Comparison of ENCODE assay signal across 9 cellular contexts in genomic region chr5:172931001-172931536, GRCh38. TPM values are rescaled to one million over a fixed set of nuclear protein-coding genes. Genes with fewer than 3 reads are reported as not detected.
DNase-seq lines count a peak whose midpoint lies in the region; ATAC-seq, FAIRE-seq and TF ChIP-seq lines count a peak whose summit lies in the region.
"Had no signal": no experiment of that assay in that cellular context is flagged by ENCODE, and none has a peak within 500 bp of the region (broad histone marks: within the 10 kb centered on the region; RNA-seq: fewer than 3 reads in every experiment).

No MANE protein-coding gene starts in this region.

- H3K4me3 ChIP-seq in GM12865 (ENCODE audit: low read depth, low read length): no peak overlapping the region
- H3K4me3 ChIP-seq in smooth muscle cell: no peak overlapping the region
- H3K4me3 ChIP-seq in small intestine (ENCODE audit: low read depth in 1 of 2, low read length in 2 of 2): no peak overlapping the region

- WGBS in smooth muscle cell (ENCODE audit: low lambda C conversion rate): 50% methylated on average over 9 of the region's 9 CpGs
- WGBS in small intestine, 3 donors: 71 to 79% (median 77%) methylated on average over 9 of the region's 9 CpGs

- DNase-seq in GM12865 (ENCODE audit: low read depth): peak; percentile 54
- no peak for DNase-seq in T-helper 17 cell
- peak; percentile 66 for DNase-seq in Right ventricle myocardium superior
- no peak for DNase-seq in smooth muscle cell (lab: John Stamatoyannopoulos, UW; ENCODE audit: unreplicated experiment)
- no peak for DNase-seq in small intestine
- no peak for DNase-seq in head of caudate nucleus
- DNase-seq: NCI-H446 had no signal

- peaks cover 3% of the 10 kb centered on the region for H3K36me3 Mint-ChIP-seq in T-helper 17 cell (ENCODE audit: low read depth)

- peak overlapping the region; percentile 36 for H3K9ac ChIP-seq in smooth muscle cell (ENCODE audit: low read depth)

- no peak overlapping the region for H2AFZ ChIP-seq in smooth muscle cell (ENCODE audit: low read depth)

- H3K9me3 ChIP-seq in T-helper 17 cell (ENCODE audit: control insufficient read depth, low read length, poor library complexity, severe bottlenecking) (no peaks in the 10 kb centered on the region), smooth muscle cell (replicated peaks; ENCODE audit: low read depth) (no peaks in the 10 kb centered on the region), small intestine (ENCODE audit: control insufficient read depth, low read depth) (no peaks in the 10 kb centered on the region)

- H3K79me2 ChIP-seq in smooth muscle cell (ENCODE audit: low read depth): no peaks in the 10 kb centered on the region

- H3K4me2 ChIP-seq in smooth muscle cell: peak overlapping the region; percentile 28

- no peaks in the 10 kb centered on the region for H3F3A ChIP-seq in smooth muscle cell (ENCODE audit: low read depth)

- ATAC-seq in T-helper 17 cell (no peak), Right ventricle myocardium superior (ENCODE audit: poor library complexity) (peak; percentile 56), GM19455 (IDR thresholded peaks at IDR 0.05; ENCODE audit: unreplicated experiment) (no peak), GM21529 (IDR thresholded peaks at IDR 0.05; ENCODE audit: unreplicated experiment) (no peak)

- FAIRE-seq in small intestine (lab: Jason Lieb, UNC): no peak

- peaks cover 11% of the 10 kb centered on the region for H3K4me1 Mint-ChIP-seq in T-helper 17 cell

- H3K27me3 Mint-ChIP-seq in T-helper 17 cell: no peaks in the 10 kb centered on the region

- no peak overlapping the region for H3K4me3 Mint-ChIP-seq in T-helper 17 cell

- intact Hi-C loops in Right ventricle myocardium superior (cut with DNase I): loop anchor here (10.0 kb wide), 1 partner anchor 456 kb away; no protein-coding TSS in a partner anchor
- intact Hi-C loops in head of caudate nucleus (cut with DNase I): loop anchor here (5.0 kb wide), 1 partner anchor 159 kb away; the partner anchor contains the start of gene DUSP1

- no peaks in the 10 kb centered on the region for H3K4me1 ChIP-seq in smooth muscle cell (ENCODE audit: low read depth)
- H3K4me1 ChIP-seq in small intestine (ENCODE audit: control insufficient read depth in 2 of 2, insufficient read depth in 1 of 2, low read depth in 1 of 2, low read length in 1 of 2): no peaks in the 10 kb centered on the region

- no peaks in the 10 kb centered on the region for H4K20me1 ChIP-seq in smooth muscle cell (ENCODE audit: low read depth)

- peak overlapping the region; percentile 6 for H3K27ac Mint-ChIP-seq in T-helper 17 cell

- H3K27ac ChIP-seq in smooth muscle cell (ENCODE audit: low read depth): peak overlapping the region; percentile 83
- peak overlapping the region in 1 of 2 donors; percentile 9 for H3K27ac ChIP-seq in small intestine (ENCODE audit: low read depth in 1 of 2, low read length in 1 of 2)

- H3K27me3 ChIP-seq in smooth muscle cell (ENCODE audit: low read depth) (no peaks in the 10 kb centered on the region), small intestine (ENCODE audit: control insufficient read depth in 2 of 2, insufficient read depth in 2 of 2, low read length in 2 of 2) (no peaks in the 10 kb centered on the region)

- H3K36me3 ChIP-seq in smooth muscle cell (ENCODE audit: low read depth) (no peaks in the 10 kb centered on the region), small intestine (ENCODE audit: control insufficient read depth in 2 of 2, insufficient read depth in 2 of 2, low read length in 2 of 2) (peaks cover 7 to 8% of the 10 kb centered on the region in 2 donors)

- TF ChIP-seq CTCF in GM12865 (IDR thresholded peaks at IDR 0.05; ENCODE audit: insufficient read depth, low read depth, low read length, missing control alignments) (no peak), smooth muscle cell (IDR thresholded peaks at IDR 0.05; ENCODE audit: borderline replicate concordance, insufficient read depth, poor library complexity, severe bottlenecking) (no peak)

RNA-seq across cellular contexts. Expression of gene RPL26L1, which starts 28.2 kb away (rescaled TPM):
- total RNA-seq in T-helper 17 cell: 10 to 100 TPM; 13.9 to 17.7 TPM
- total RNA-seq in Right ventricle myocardium superior: 22.8 TPM
- total RNA-seq in smooth muscle cell: 75.5 and 83.2 TPM in 2 replicates
- 83.0 and 99.6 TPM in 2 replicates for polyA plus RNA-seq in smooth muscle cell
- 10 to 100 TPM; 42.9 to 99.2 (median 43.5) TPM for polyA plus RNA-seq in small intestine

RNA-seq across cellular contexts. Expression of gene ATP6V0E1, which starts 52.5 kb away (rescaled TPM):
- 100 to 1,000 TPM; 102 to 104 TPM for total RNA-seq in T-helper 17 cell
- total RNA-seq in Right ventricle myocardium superior: 187 TPM
- total RNA-seq in smooth muscle cell: 201 and 247 TPM in 2 replicates
- 431 and 445 TPM in 2 replicates for polyA plus RNA-seq in smooth muscle cell
- polyA plus RNA-seq in small intestine: 100 to 1,000 TPM; 170 to 230 (median 203) TPM

Comparison
In these comparisons a context has a peak if more than half of its experiments do, and no peak if none do; other contexts are left out.
1. DNase-seq: peak in GM12865 (single experiment) and Right ventricle myocardium superior (single experiment); none in T-helper 17 cell (0 of 3), smooth muscle cell (single experiment), small intestine (single experiment) and head of caudate nucleus (0 of 42).